ENCODE assay signal across 11 cellular contexts in genomic region chr11:12235080-12235479, GRCh38.
DNase-seq lines count a peak whose midpoint lies in the region; ATAC-seq and TF ChIP-seq lines count a peak whose summit lies in the region.
"Had no signal": no experiment of that assay in that cellular context is flagged by ENCODE, and none has a peak within 500 bp of the region (broad histone marks: within the 10 kb centered on the region; RNA-seq: fewer than 3 reads in every experiment).

No MANE protein-coding gene starts in this region.

- no peaks in the 10 kb centered on the region for H3K79me2 ChIP-seq in mesendoderm (ENCODE audit: control insufficient read depth, insufficient read depth, low read length)

- no peaks in the 10 kb centered on the region for H3K79me1 ChIP-seq in mesendoderm (ENCODE audit: low read length)

- H3K56ac ChIP-seq in mesendoderm (ENCODE audit: low read length) = peak overlapping the region; percentile 22

- WGBS in mesendoderm (ENCODE audit: extremely low coverage, insufficient coverage, low lambda C conversion rate) = no CpG with 5 or more reads among the region's 6 CpGs

- TF ChIP-seq CTCF in right atrium auricular region (IDR thresholded peaks at IDR 0.05) (no peak), upper lobe of right lung (IDR thresholded peaks at IDR 0.05) (no peak)

- H3K4me1 ChIP-seq in right atrium auricular region = peaks cover 0 to 42% of the 10 kb centered on the region in 2 donors
- H3K4me1 ChIP-seq in mesendoderm (ENCODE audit: control insufficient read depth, low read depth, low read length) = peaks cover 2% of the 10 kb centered on the region
- H3K4me1 ChIP-seq in upper lobe of right lung = peaks cover 12% of the 10 kb centered on the region

- H3K4me3 ChIP-seq in right atrium auricular region (no peak overlapping the region), mesendoderm (ENCODE audit: low read length) (no peak overlapping the region), upper lobe of right lung (no peak overlapping the region)

- H3K4me2 ChIP-seq in mesendoderm (ENCODE audit: low read length) = no peak overlapping the region

- ATAC-seq in Right ventricle myocardium inferior (no peak), upper lobe of right lung (no peak), HG02852 (IDR thresholded peaks at IDR 0.05; ENCODE audit: unreplicated experiment) (no peak)
- ATAC-seq: left lobe of liver had no signal

- H4K8ac ChIP-seq in mesendoderm (ENCODE audit: low read depth, low read length) = no peak overlapping the region

- H3K27ac ChIP-seq in right atrium auricular region (peak overlapping the region; percentile 72 to 73), angular gyrus (ENCODE audit: low read depth, low read length) (peak overlapping the region; percentile 56), mesendoderm (ENCODE audit: low read depth, low read length) (no peak overlapping the region), upper lobe of right lung (peak overlapping the region; percentile 18)

- no peak overlapping the region for H2AK5ac ChIP-seq in mesendoderm (ENCODE audit: low read length)

- no peak overlapping the region for H3K9ac ChIP-seq in mesendoderm (ENCODE audit: low read length)

- no peak overlapping the region for H2BK15ac ChIP-seq in mesendoderm (replicated peaks; ENCODE audit: low read depth)

- no peak overlapping the region for H3K23ac ChIP-seq in mesendoderm (ENCODE audit: low read length)

- no peak overlapping the region for H4K5ac ChIP-seq in mesendoderm (ENCODE audit: low read length)

- H3K9me3 ChIP-seq in right atrium auricular region (no peaks in the 10 kb centered on the region), upper lobe of right lung (no peaks in the 10 kb centered on the region)

- H3K36me3 ChIP-seq in right atrium auricular region (peaks cover 26% of the 10 kb centered on the region), mesendoderm (ENCODE audit: control insufficient read depth, insufficient read depth, low read length) (no peaks in the 10 kb centered on the region), upper lobe of right lung (peaks cover 11% of the 10 kb centered on the region)

- H3K4ac ChIP-seq in mesendoderm (ENCODE audit: low read depth, low read length) = no peak overlapping the region

- H3K18ac ChIP-seq in mesendoderm (ENCODE audit: low read length) = no peak overlapping the region

- intact Hi-C loops in Right ventricle myocardium inferior (cut with DNase I) (loop anchor here (5.0 kb wide), 2 partner anchors 47 to 73 kb away; no protein-coding TSS in a partner anchor), upper lobe of right lung (cut with DNase I) (no loop called here)

- DNase-seq in right atrium auricular region (ENCODE audit: low spot score) (no peak), Right ventricle myocardium inferior (ENCODE audit: missing footprints) (no peak), mesendoderm (no peak), upper lobe of right lung (no peak), glomerular visceral epithelial cell (ENCODE audit: extremely low spot score) (no peak), DMS53 (lab: John Stamatoyannopoulos, UW) (no peak)
- DNase-seq: glutamatergic neuron, nucleus accumbens had no signal

- H3K27me3 ChIP-seq in right atrium auricular region (no peaks in the 10 kb centered on the region), mesendoderm (ENCODE audit: insufficient read depth, low read length, poor library complexity) (no peaks in the 10 kb centered on the region), upper lobe of right lung (no peaks in the 10 kb centered on the region)

- H2BK120ac ChIP-seq in mesendoderm (ENCODE audit: low read depth, low read length) = no peak overlapping the region

- H2BK5ac ChIP-seq in mesendoderm (ENCODE audit: low read length) = no peak overlapping the region
